Comparison of ENCODE assay signal across 1 cellular context in the genomic region with DNA sequence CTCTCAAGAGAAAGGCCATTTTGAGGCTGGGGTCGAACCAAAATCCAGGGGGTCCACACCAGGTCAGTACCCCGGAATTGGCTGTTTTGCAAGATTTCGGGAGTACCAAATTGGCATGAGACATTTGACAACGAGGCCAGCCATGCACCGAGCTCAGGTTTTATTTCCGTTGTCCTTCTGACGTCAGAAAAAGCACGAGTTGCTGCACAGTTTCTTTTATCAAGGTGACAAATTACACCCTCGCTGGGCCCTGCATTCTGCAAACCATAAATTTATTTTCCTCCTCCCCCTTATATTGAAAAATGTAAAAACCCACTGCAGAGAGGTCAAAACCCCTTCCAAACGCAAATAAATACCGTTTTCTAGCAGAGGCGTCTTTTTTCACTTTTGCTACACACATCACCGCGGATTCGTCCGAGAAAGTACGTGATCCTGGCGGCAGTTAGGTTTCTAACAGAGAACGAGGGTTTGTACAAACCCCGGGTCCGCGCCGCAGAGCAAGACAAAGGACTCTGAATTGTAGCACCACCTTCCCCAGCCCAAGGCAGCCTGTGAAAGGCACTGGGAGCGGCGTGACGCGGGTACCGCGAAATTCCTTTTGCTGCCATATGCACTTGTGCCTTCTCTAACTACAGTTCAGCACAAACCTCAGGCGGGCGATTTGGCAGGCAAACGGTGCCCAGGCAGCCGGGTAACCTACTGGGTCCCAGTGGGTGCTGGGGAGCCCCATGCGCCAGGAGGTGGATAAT.
TF ChIP-seq lines count a peak whose summit lies in the region.

No MANE protein-coding gene starts in this region.

TF ChIP-seq in HepG2, 621 proteins besides CTCF, POLR2A, EP300 and RAD21 (continued from another document and continues in another):
- TF ChIP-seq, protein P1, sequence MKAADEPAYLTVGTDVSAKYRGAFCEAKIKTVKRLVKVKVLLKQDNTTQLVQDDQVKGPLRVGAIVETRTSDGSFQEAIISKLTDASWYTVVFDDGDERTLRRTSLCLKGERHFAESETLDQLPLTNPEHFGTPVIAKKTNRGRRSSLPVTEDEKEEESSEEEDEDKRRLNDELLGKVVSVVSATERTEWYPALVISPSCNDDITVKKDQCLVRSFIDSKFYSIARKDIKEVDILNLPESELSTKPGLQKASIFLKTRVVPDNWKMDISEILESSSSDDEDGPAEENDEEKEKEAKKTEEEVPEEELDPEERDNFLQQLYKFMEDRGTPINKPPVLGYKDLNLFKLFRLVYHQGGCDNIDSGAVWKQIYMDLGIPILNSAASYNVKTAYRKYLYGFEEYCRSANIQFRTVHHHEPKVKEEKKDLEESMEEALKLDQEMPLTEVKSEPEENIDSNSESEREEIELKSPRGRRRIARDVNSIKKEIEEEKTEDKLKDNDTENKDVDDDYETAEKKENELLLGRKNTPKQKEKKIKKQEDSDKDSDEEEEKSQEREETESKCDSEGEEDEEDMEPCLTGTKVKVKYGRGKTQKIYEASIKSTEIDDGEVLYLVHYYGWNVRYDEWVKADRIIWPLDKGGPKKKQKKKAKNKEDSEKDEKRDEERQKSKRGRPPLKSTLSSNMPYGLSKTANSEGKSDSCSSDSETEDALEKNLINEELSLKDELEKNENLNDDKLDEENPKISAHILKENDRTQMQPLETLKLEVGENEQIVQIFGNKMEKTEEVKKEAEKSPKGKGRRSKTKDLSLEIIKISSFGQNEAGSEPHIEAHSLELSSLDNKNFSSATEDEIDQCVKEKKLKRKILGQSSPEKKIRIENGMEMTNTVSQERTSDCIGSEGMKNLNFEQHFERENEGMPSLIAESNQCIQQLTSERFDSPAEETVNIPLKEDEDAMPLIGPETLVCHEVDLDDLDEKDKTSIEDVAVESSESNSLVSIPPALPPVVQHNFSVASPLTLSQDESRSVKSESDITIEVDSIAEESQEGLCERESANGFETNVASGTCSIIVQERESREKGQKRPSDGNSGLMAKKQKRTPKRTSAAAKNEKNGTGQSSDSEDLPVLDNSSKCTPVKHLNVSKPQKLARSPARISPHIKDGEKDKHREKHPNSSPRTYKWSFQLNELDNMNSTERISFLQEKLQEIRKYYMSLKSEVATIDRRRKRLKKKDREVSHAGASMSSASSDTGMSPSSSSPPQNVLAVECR (CRISPR knock-in tag; IDR thresholded peaks at IDR 0.05; ENCODE audit: borderline replicate concordance) = peak; percentile 82; the same call in 1 of the 2 replicates
- TF ChIP-seq RARA (CRISPR knock-in tag; IDR thresholded peaks at IDR 0.05) = no peak
- no peak for TF ChIP-seq ZNF709 (CRISPR knock-in tag; IDR thresholded peaks at IDR 0.05)
- TF ChIP-seq, protein P2, sequence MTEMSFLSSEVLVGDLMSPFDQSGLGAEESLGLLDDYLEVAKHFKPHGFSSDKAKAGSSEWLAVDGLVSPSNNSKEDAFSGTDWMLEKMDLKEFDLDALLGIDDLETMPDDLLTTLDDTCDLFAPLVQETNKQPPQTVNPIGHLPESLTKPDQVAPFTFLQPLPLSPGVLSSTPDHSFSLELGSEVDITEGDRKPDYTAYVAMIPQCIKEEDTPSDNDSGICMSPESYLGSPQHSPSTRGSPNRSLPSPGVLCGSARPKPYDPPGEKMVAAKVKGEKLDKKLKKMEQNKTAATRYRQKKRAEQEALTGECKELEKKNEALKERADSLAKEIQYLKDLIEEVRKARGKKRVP (CRISPR knock-in tag; IDR thresholded peaks at IDR 0.05) = 0 out of 4 replicates have a peak, but pooled peaks of 1 of the 2 experiments have one; percentile 1
- no peak for TF ChIP-seq ZNF556 (CRISPR knock-in tag; IDR thresholded peaks at IDR 0.05; ENCODE audit: borderline replicate concordance)
- no peak for TF ChIP-seq ZNF337 (CRISPR knock-in tag; IDR thresholded peaks at IDR 0.05; ENCODE audit: borderline replicate concordance, low read depth)
- no peak for TF ChIP-seq SALL2 (CRISPR knock-in tag; IDR thresholded peaks at IDR 0.05)
- TF ChIP-seq, protein P3, sequence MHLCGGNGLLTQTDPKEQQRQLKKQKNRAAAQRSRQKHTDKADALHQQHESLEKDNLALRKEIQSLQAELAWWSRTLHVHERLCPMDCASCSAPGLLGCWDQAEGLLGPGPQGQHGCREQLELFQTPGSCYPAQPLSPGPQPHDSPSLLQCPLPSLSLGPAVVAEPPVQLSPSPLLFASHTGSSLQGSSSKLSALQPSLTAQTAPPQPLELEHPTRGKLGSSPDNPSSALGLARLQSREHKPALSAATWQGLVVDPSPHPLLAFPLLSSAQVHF (CRISPR knock-in tag; IDR thresholded peaks at IDR 0.05) = no peak
- no peak for TF ChIP-seq IRF2 (CRISPR knock-in tag; IDR thresholded peaks at IDR 0.05)
- no peak for TF ChIP-seq PHB2 (IDR thresholded peaks at IDR 0.05; ENCODE audit: partially characterized antibody)
- TF ChIP-seq, protein P4, sequence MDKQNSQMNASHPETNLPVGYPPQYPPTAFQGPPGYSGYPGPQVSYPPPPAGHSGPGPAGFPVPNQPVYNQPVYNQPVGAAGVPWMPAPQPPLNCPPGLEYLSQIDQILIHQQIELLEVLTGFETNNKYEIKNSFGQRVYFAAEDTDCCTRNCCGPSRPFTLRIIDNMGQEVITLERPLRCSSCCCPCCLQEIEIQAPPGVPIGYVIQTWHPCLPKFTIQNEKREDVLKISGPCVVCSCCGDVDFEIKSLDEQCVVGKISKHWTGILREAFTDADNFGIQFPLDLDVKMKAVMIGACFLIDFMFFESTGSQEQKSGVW (CRISPR knock-in tag; IDR thresholded peaks at IDR 0.05; ENCODE audit: borderline replicate concordance) = no peak
- TF ChIP-seq MXI1 (IDR thresholded peaks at IDR 0.05; ENCODE audit: borderline replicate concordance, low read depth, low read length) = peak; percentile 25; the same call in 1 of the 3 replicates
- TF ChIP-seq, protein P5, sequence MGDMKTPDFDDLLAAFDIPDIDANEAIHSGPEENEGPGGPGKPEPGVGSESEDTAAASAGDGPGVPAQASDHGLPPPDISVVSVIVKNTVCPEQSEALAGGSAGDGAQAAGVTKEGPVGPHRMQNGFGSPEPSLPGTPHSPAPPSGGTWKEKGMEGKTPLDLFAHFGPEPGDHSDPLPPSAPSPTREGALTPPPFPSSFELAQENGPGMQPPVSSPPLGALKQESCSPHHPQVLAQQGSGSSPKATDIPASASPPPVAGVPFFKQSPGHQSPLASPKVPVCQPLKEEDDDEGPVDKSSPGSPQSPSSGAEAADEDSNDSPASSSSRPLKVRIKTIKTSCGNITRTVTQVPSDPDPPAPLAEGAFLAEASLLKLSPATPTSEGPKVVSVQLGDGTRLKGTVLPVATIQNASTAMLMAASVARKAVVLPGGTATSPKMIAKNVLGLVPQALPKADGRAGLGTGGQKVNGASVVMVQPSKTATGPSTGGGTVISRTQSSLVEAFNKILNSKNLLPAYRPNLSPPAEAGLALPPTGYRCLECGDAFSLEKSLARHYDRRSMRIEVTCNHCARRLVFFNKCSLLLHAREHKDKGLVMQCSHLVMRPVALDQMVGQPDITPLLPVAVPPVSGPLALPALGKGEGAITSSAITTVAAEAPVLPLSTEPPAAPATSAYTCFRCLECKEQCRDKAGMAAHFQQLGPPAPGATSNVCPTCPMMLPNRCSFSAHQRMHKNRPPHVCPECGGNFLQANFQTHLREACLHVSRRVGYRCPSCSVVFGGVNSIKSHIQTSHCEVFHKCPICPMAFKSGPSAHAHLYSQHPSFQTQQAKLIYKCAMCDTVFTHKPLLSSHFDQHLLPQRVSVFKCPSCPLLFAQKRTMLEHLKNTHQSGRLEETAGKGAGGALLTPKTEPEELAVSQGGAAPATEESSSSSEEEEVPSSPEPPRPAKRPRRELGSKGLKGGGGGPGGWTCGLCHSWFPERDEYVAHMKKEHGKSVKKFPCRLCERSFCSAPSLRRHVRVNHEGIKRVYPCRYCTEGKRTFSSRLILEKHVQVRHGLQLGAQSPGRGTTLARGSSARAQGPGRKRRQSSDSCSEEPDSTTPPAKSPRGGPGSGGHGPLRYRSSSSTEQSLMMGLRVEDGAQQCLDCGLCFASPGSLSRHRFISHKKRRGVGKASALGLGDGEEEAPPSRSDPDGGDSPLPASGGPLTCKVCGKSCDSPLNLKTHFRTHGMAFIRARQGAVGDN (CRISPR knock-in tag; IDR thresholded peaks at IDR 0.05) = peak; percentile 61
- 0 out of 2 replicates have a peak, but pooled peaks have one; percentile 24 for TF ChIP-seq ISL2 (CRISPR knock-in tag; IDR thresholded peaks at IDR 0.05)
- no peak for TF ChIP-seq TOE1 (CRISPR knock-in tag; IDR thresholded peaks at IDR 0.05)
- no peak for TF ChIP-seq ZNF672 (CRISPR knock-in tag; IDR thresholded peaks at IDR 0.05)
- no peak for TF ChIP-seq U2AF2 (IDR thresholded peaks at IDR 0.05; ENCODE audit: low read depth, low read length)
- peak; percentile 35; the same call in 1 of the 2 replicates for TF ChIP-seq ATF1 (CRISPR knock-in tag; IDR thresholded peaks at IDR 0.05)
- no peak for TF ChIP-seq ZNF616 (CRISPR knock-in tag; IDR thresholded peaks at IDR 0.05; ENCODE audit: low read depth)
- no peak for TF ChIP-seq KLF6 (CRISPR knock-in tag; IDR thresholded peaks at IDR 0.05)
- no peak for TF ChIP-seq ZNF34 (CRISPR knock-in tag; IDR thresholded peaks at IDR 0.05; ENCODE audit: borderline replicate concordance)
- TF ChIP-seq, protein P6, sequence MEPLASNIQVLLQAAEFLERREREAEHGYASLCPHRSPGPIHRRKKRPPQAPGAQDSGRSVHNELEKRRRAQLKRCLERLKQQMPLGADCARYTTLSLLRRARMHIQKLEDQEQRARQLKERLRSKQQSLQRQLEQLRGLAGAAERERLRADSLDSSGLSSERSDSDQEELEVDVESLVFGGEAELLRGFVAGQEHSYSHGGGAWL (CRISPR knock-in tag; IDR thresholded peaks at IDR 0.05) = no peak
- TF ChIP-seq YY1 (IDR thresholded peaks at IDR 0.05; ENCODE audit: insufficient read depth, insufficient replicate concordance, low read depth, low read length) = peak; percentile 20
- TF ChIP-seq CBX2 (IDR thresholded peaks at IDR 0.05; ENCODE audit: low read depth, low read length) = no peak
- no peak for TF ChIP-seq CBX2 (CRISPR knock-in tag; IDR thresholded peaks at IDR 0.05; ENCODE audit: low read depth)
- TF ChIP-seq POLR2AphosphoS5 (IDR thresholded peaks at IDR 0.05; ENCODE audit: low read depth, low read length) = no peak
- no peak for TF ChIP-seq ZNF772 (CRISPR knock-in tag; IDR thresholded peaks at IDR 0.05)
- TF ChIP-seq ZNF883 (CRISPR knock-in tag; IDR thresholded peaks at IDR 0.05; ENCODE audit: not compliant biosample characterization) = peak; percentile 55
- peak; percentile 8 for TF ChIP-seq TEAD3 (CRISPR knock-in tag; optimal IDR thresholded peaks at IDR 0.05; ENCODE audit: borderline replicate concordance)
- peak; percentile 80 for TF ChIP-seq KMT2A (CRISPR knock-in tag; IDR thresholded peaks at IDR 0.05)
- TF ChIP-seq, protein P7, sequence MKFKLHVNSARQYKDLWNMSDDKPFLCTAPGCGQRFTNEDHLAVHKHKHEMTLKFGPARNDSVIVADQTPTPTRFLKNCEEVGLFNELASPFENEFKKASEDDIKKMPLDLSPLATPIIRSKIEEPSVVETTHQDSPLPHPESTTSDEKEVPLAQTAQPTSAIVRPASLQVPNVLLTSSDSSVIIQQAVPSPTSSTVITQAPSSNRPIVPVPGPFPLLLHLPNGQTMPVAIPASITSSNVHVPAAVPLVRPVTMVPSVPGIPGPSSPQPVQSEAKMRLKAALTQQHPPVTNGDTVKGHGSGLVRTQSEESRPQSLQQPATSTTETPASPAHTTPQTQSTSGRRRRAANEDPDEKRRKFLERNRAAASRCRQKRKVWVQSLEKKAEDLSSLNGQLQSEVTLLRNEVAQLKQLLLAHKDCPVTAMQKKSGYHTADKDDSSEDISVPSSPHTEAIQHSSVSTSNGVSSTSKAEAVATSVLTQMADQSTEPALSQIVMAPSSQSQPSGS (CRISPR knock-in tag; IDR thresholded peaks at IDR 0.05) = no peak
- no peak for TF ChIP-seq ARNT (IDR thresholded peaks at IDR 0.05)
- no peak for TF ChIP-seq ZFP1 (CRISPR knock-in tag; IDR thresholded peaks at IDR 0.05)
- TF ChIP-seq KDM2A (CRISPR knock-in tag; IDR thresholded peaks at IDR 0.05; ENCODE audit: borderline replicate concordance, low read depth) = peak; percentile 31; the same call in 1 of the 2 replicates
- TF ChIP-seq CREB1 (IDR thresholded peaks at IDR 0.05) = peak; percentile 81
- TF ChIP-seq CREB1 (CRISPR knock-in tag; IDR thresholded peaks at IDR 0.05) = peak; percentile 47
- TF ChIP-seq NR2F6 (IDR thresholded peaks at IDR 0.05) = no peak
- TF ChIP-seq NR2F6 (CRISPR knock-in tag; IDR thresholded peaks at IDR 0.05) = no peak
- no peak for TF ChIP-seq RBAK (CRISPR knock-in tag; IDR thresholded peaks at IDR 0.05)
- TF ChIP-seq TARDBP (CRISPR knock-in tag; IDR thresholded peaks at IDR 0.05) = no peak
- TF ChIP-seq DNMT1 (CRISPR knock-in tag; IDR thresholded peaks at IDR 0.05) = no peak
- peak; percentile 51; the same call in 1 of the 2 replicates for TF ChIP-seq SIN3A (IDR thresholded peaks at IDR 0.05; ENCODE audit: borderline replicate concordance, low read depth, low read length)
- TF ChIP-seq HNF4A (CRISPR knock-in tag; IDR thresholded peaks at IDR 0.05) = no peak
- TF ChIP-seq GABPB1 (CRISPR knock-in tag; IDR thresholded peaks at IDR 0.05) = no peak
- TF ChIP-seq CBFB (CRISPR knock-in tag; IDR thresholded peaks at IDR 0.05) = no peak
- TF ChIP-seq, protein P8, sequence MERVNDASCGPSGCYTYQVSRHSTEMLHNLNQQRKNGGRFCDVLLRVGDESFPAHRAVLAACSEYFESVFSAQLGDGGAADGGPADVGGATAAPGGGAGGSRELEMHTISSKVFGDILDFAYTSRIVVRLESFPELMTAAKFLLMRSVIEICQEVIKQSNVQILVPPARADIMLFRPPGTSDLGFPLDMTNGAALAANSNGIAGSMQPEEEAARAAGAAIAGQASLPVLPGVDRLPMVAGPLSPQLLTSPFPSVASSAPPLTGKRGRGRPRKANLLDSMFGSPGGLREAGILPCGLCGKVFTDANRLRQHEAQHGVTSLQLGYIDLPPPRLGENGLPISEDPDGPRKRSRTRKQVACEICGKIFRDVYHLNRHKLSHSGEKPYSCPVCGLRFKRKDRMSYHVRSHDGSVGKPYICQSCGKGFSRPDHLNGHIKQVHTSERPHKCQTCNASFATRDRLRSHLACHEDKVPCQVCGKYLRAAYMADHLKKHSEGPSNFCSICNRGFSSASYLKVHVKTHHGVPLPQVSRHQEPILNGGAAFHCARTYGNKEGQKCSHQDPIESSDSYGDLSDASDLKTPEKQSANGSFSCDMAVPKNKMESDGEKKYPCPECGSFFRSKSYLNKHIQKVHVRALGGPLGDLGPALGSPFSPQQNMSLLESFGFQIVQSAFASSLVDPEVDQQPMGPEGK (CRISPR knock-in tag; IDR thresholded peaks at IDR 0.05) = no peak
- TF ChIP-seq NONO (IDR thresholded peaks at IDR 0.05) = no peak
- TF ChIP-seq NONO (CRISPR knock-in tag; conservative IDR thresholded peaks at IDR 0.05) = no peak
- TF ChIP-seq ZNF567 (CRISPR knock-in tag; IDR thresholded peaks at IDR 0.05; ENCODE audit: borderline replicate concordance) = no peak
- peak; percentile 29; the same call in 1 of the 2 replicates for TF ChIP-seq ZBTB21 (CRISPR knock-in tag; IDR thresholded peaks at IDR 0.05)
- TF ChIP-seq SPEN (CRISPR knock-in tag; IDR thresholded peaks at IDR 0.05; ENCODE audit: low read depth) = no peak
- TF ChIP-seq, protein P9, sequence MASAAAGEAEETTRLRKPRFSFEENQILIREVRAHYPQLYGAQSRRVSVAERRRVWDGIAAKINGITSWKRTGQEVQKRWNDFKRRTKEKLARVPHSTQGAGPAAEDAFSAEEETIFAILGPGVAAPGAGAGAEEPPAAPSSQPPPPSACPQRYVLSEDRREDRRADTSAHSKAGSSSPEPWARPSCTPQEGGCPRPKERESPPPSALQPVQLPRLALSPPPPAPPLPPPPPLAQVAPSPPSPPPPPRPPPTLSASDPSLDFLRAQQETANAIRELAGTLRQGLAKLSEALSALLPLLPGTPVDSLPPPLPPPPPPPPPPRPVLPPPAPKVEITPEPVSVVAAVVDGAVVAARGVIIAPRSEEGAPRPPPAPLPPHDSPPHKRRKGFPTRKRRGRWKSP (CRISPR knock-in tag; IDR thresholded peaks at IDR 0.05) = no peak
